ENCODE assay signal across 15 cellular contexts in genomic region chr12:10941916-10942607, GRCh38. TPM values are rescaled to one million over a fixed set of nuclear protein-coding genes. Genes with fewer than 3 reads are reported as not detected.
DNase-seq lines count a peak whose midpoint lies in the region; ATAC-seq and TF ChIP-seq lines count a peak whose summit lies in the region.
"Had no signal": no experiment of that assay in that cellular context is flagged by ENCODE, and none has a peak within 500 bp of the region (broad histone marks: within the 10 kb centered on the region; RNA-seq: fewer than 3 reads in every experiment).

No MANE protein-coding gene starts in this region.

- 64 to 87% methylated on average over 2 to 4 of the region's 4 CpGs for WGBS in endodermal cell (ENCODE audit: insufficient coverage in 1 of 2, insufficient read length in 1 of 2), 2 experiments

- peaks cover 37% of the 10 kb centered on the region for H3K9me3 ChIP-seq in endodermal cell (ENCODE audit: control insufficient read depth, low read length)
- H3K9me3 ChIP-seq in HAP-1, result no peaks in the 10 kb centered on the region; the same call in 1 of the 2 replicates
- H3K9me3 ChIP-seq: neutrophil had no signal

- H3K4me3 Mint-ChIP-seq in endodermal cell (no peak overlapping the region), nephron progenitor cell (no peak overlapping the region)
- H3K4me3 Mint-ChIP-seq: activated CD4-positive, alpha-beta T cell treated with anti-CD3 and anti-CD28 coated beads, Interleukin-2, amount 10 ng/mL, durations not matched to agents 7 days and 5 days; activated naive CD8-positive, alpha-beta T cell; CD4-positive, alpha-beta T cell; immature natural killer cell had no signal

- in situ Hi-C loops in HAP-1 (cut with MboI; ENCODE audit: low sequenced_read_pairs), result no loop called here

- no peak overlapping the region for H3K27ac ChIP-seq in endodermal cell (ENCODE audit: low read depth, low read length)
- H3K27ac ChIP-seq: neutrophil, SK-N-MC had no signal

- ATAC-seq in GM18867 (IDR thresholded peaks at IDR 0.05; ENCODE audit: unreplicated experiment) (no peak), HG03460 (IDR thresholded peaks at IDR 0.05; ENCODE audit: unreplicated experiment) (no peak)

- H3K4me3 ChIP-seq in endodermal cell (ENCODE audit: low read length), result no peak overlapping the region
- H3K4me3 ChIP-seq in HAP-1, result no peak overlapping the region
- H3K4me3 ChIP-seq: SK-N-MC had no signal

- DNase-seq in ELF-1 (ENCODE audit: low read depth, low spot score), result peak; percentile 64
- peak; percentile 80 for DNase-seq in LoVo (ENCODE audit: low spot score)
- DNase-seq in endodermal cell, result peak; percentile 91
- no peak for DNase-seq in nephron progenitor cell
- no peak for DNase-seq in HAP-1 (ENCODE audit: low spot score in 2 of 2)
- no peak for DNase-seq in NCI-H345 (lab: John Stamatoyannopoulos, UW)
- DNase-seq: activated CD4-positive, alpha-beta T cell treated with anti-CD3 and anti-CD28 coated beads, Interleukin-2, amount 10 ng/mL, durations not matched to agents 7 days and 5 days; CD4-positive, alpha-beta T cell; immature natural killer cell had no signal

- H3K9me3 Mint-ChIP-seq in endodermal cell, result peaks cover 40% of the 10 kb centered on the region
- H3K9me3 Mint-ChIP-seq in nephron progenitor cell, result peaks cover 45% of the 10 kb centered on the region

- H3K4me1 ChIP-seq in endodermal cell (ENCODE audit: control insufficient read depth, insufficient read depth, low read length), result peaks cover 3% of the 10 kb centered on the region
- H3K4me1 ChIP-seq in HAP-1, result no peaks in the 10 kb centered on the region

- H3K27me3 Mint-ChIP-seq in endodermal cell (ENCODE audit: insufficient read depth) (no peaks in the 10 kb centered on the region), nephron progenitor cell (ENCODE audit: low read depth, poor library complexity) (peaks cover 3% of the 10 kb centered on the region)
- H3K27me3 Mint-ChIP-seq: activated CD4-positive, alpha-beta T cell treated with anti-CD3 and anti-CD28 coated beads, Interleukin-2, amount 10 ng/mL, durations not matched to agents 7 days and 5 days; activated naive CD8-positive, alpha-beta T cell; CD4-positive, alpha-beta T cell had no signal

- H3K27ac Mint-ChIP-seq in endodermal cell, result peak overlapping the region; percentile 87
- H3K27ac Mint-ChIP-seq in nephron progenitor cell, result peak overlapping the region; percentile 72
- H3K27ac Mint-ChIP-seq: activated CD4-positive, alpha-beta T cell treated with anti-CD3 and anti-CD28 coated beads, Interleukin-2, amount 10 ng/mL, durations not matched to agents 7 days and 5 days; activated naive CD8-positive, alpha-beta T cell; CD4-positive, alpha-beta T cell had no signal

- H3K9ac ChIP-seq in endodermal cell (ENCODE audit: extremely low read depth, low read length, poor library complexity, severe bottlenecking), result no peak overlapping the region

- H3K36me3 Mint-ChIP-seq in endodermal cell (ENCODE audit: low read depth) (peaks cover 33% of the 10 kb centered on the region), nephron progenitor cell (ENCODE audit: low read depth) (peaks cover 41% of the 10 kb centered on the region)

- H3K36me3 ChIP-seq in endodermal cell (ENCODE audit: control insufficient read depth, insufficient read depth, low read length) (no peaks in the 10 kb centered on the region), HAP-1 (replicated peaks) (no peaks in the 10 kb centered on the region)
- H3K36me3 ChIP-seq: neutrophil had no signal

- H3K27me3 ChIP-seq in endodermal cell (ENCODE audit: control insufficient read depth, insufficient read depth, low read length, poor library complexity, severe bottlenecking) (no peaks in the 10 kb centered on the region), HAP-1 (ENCODE audit: low read depth) (no peaks in the 10 kb centered on the region)
- H3K27me3 ChIP-seq: neutrophil had no signal

- TF ChIP-seq CTCF in endodermal cell (conservative IDR thresholded peaks at IDR 0.05), result no peak
- no peak for TF ChIP-seq CTCF in nephron progenitor cell (IDR thresholded peaks at IDR 0.05)

- H3K4me1 Mint-ChIP-seq in endodermal cell (peaks cover 21% of the 10 kb centered on the region), nephron progenitor cell (no peaks in the 10 kb centered on the region)

RNA-seq across cellular contexts. Expression of gene TAS2R14, which starts 3.0 kb away (rescaled TPM):
- total RNA-seq in endodermal cell, result 1 to 10 TPM; 2.0 to 8.1 TPM
- 0.82 TPM for polyA plus RNA-seq in endodermal cell (2013, experiment 1 of 2)
- 1.5 TPM for polyA plus RNA-seq in endodermal cell (2013, experiment 2 of 2)

RNA-seq across cellular contexts. Expression of gene PRH2, which starts 13.0 kb away (rescaled TPM):
- total RNA-seq in endodermal cell, result 1 to 10 TPM in 1 of 2 donors, not detected in 1; 1.2 TPM
- not detected for polyA plus RNA-seq in endodermal cell (2013, experiment 1 of 2)
- not detected for polyA plus RNA-seq in endodermal cell (2013, experiment 2 of 2)
- total RNA-seq: activated CD4-positive, alpha-beta T cell treated with anti-CD3 and anti-CD28 coated beads, Interleukin-2, amount 10 ng/mL, durations not matched to agents 7 days and 5 days; CD4-positive, alpha-beta T cell; subcutaneous adipose tissue had no signal
- polyA plus RNA-seq: immature natural killer cell had no signal

RNA-seq across cellular contexts. Expression of gene TAS2R13, which starts 32.7 kb away (rescaled TPM):
- total RNA-seq in endodermal cell, result 1 to 10 TPM; 1.2 to 5.1 TPM
- 0.18 TPM for polyA plus RNA-seq in endodermal cell (2013, experiment 1 of 2)
- 0.37 TPM for polyA plus RNA-seq in endodermal cell (2013, experiment 2 of 2)
- polyA plus RNA-seq: immature natural killer cell had no signal

RNA-seq across cellular contexts. Expression of gene TAS2R50, which starts 44.6 kb away (rescaled TPM):
- total RNA-seq in endodermal cell, result 1 to 10 TPM; 1.1 to 5.0 TPM
- 0.25 TPM for polyA plus RNA-seq in endodermal cell (2013, experiment 1 of 2)
- not detected for polyA plus RNA-seq in endodermal cell (2013, experiment 2 of 2)
- polyA plus RNA-seq: immature natural killer cell had no signal

RNA-seq across cellular contexts. Expression of gene TAS2R20, which starts 56.0 kb away (rescaled TPM):
- 1 to 10 TPM; 2.1 to 5.9 TPM for total RNA-seq in endodermal cell
- polyA plus RNA-seq in endodermal cell (2013, experiment 1 of 2), result 0.28 TPM
- polyA plus RNA-seq in endodermal cell (2013, experiment 2 of 2), result 0.25 TPM

Comparison
In these comparisons a context has a peak if more than half of its experiments do, and no peak if none do; other contexts are left out.
1. DNase-seq: peak in ELF-1 (single experiment), LoVo (single experiment) and endodermal cell (single experiment); none in nephron progenitor cell (single experiment), HAP-1 (0 of 2) and NCI-H345 (single experiment).